In the genomic region with DNA sequence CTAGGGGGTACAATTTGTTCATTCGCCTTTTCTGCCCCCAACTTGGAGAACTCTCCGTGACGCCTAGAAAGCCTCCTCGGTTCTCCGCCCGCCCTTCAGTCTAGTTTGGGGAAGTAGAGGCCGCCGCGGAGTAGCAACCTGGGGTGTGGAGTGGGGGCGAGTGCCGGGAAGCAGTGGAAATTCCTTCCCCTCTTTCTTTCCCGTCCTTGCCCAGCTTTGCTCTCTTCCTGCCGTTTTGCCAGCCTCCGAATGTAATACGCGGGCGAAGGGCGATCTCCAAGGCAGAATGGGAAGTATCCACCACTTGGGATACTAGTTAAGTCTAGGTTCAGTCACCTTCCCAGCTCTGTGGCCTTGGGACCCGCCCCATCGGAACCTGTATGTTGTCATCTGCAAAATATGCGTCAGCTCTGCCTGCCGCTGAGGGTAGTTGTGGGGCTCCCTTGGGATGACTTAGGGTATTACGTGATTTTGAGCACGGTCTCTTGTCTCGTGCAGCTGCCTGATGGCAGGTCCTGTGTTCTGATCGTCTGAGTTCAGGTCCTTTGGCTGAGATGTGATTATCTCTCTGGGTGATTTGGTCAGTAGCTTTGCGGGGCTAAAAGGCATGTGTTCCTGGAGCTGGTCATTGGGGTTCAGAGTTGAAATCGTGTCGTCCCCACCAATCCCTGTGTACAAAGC, we compare ENCODE assay signal across 1 cellular context.
TF ChIP-seq lines count a peak whose summit lies in the region.

No MANE protein-coding gene starts in this region.

TF ChIP-seq in HEK293, 187 proteins besides CTCF, POLR2A, EP300 and RAD21 (continued from another document):
- peak; percentile 39 for TF ChIP-seq PRDM10 (tag by site-specific recombination; IDR thresholded peaks at IDR 0.05)
- TF ChIP-seq ZNF10 (tag by site-specific recombination; IDR thresholded peaks at IDR 0.05) = peak; percentile 10; the same call in 1 of the 2 replicates
- TF ChIP-seq, protein P1, sequence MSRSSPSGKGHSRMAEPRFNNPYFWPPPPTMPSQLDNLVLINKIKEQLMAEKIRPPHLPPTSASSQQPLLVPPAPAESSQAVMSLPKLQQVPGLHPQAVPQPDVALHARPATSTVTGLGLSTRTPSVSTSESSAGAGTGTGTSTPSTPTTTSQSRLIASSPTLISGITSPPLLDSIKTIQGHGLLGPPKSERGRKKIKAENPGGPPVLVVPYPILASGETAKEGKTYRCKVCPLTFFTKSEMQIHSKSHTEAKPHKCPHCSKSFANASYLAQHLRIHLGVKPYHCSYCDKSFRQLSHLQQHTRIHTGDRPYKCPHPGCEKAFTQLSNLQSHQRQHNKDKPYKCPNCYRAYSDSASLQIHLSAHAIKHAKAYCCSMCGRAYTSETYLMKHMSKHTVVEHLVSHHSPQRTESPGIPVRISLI (tag by site-specific recombination; IDR thresholded peaks at IDR 0.05) = no peak
- no peak for TF ChIP-seq HOXA7 (CRISPR knock-in tag; IDR thresholded peaks at IDR 0.05; ENCODE audit: borderline replicate concordance)
- TF ChIP-seq ZXDB (tag by site-specific recombination; IDR thresholded peaks at IDR 0.05) = peak; percentile 52; the same call in 1 of the 2 replicates
- peak; percentile 87 for TF ChIP-seq ZNF335 (tag by site-specific recombination; conservative IDR thresholded peaks at IDR 0.05)
- TF ChIP-seq ZNF785 (tag by site-specific recombination; IDR thresholded peaks at IDR 0.05) = no peak
- TF ChIP-seq ZNF24 (tag by site-specific recombination; IDR thresholded peaks at IDR 0.05) = 0 out of 2 replicates have a peak, but pooled peaks have one; percentile 12
- TF ChIP-seq ZBTB44 (tag by site-specific recombination; IDR thresholded peaks at IDR 0.05) = no peak
- TF ChIP-seq MZF1 (tag by site-specific recombination; IDR thresholded peaks at IDR 0.05; ENCODE audit: borderline replicate concordance) = no peak; the same call in 1 of the 2 replicates
- TF ChIP-seq ZNF366 (tag by site-specific recombination; conservative IDR thresholded peaks at IDR 0.05) = peak; percentile 68
- TF ChIP-seq, protein P2, sequence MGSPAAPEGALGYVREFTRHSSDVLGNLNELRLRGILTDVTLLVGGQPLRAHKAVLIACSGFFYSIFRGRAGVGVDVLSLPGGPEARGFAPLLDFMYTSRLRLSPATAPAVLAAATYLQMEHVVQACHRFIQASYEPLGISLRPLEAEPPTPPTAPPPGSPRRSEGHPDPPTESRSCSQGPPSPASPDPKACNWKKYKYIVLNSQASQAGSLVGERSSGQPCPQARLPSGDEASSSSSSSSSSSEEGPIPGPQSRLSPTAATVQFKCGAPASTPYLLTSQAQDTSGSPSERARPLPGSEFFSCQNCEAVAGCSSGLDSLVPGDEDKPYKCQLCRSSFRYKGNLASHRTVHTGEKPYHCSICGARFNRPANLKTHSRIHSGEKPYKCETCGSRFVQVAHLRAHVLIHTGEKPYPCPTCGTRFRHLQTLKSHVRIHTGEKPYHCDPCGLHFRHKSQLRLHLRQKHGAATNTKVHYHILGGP (tag by site-specific recombination; IDR thresholded peaks at IDR 0.05) = no peak
- TF ChIP-seq ZNF391 (tag by site-specific recombination; IDR thresholded peaks at IDR 0.05; ENCODE audit: borderline replicate concordance, low read depth) = no peak
- TF ChIP-seq, protein P3, sequence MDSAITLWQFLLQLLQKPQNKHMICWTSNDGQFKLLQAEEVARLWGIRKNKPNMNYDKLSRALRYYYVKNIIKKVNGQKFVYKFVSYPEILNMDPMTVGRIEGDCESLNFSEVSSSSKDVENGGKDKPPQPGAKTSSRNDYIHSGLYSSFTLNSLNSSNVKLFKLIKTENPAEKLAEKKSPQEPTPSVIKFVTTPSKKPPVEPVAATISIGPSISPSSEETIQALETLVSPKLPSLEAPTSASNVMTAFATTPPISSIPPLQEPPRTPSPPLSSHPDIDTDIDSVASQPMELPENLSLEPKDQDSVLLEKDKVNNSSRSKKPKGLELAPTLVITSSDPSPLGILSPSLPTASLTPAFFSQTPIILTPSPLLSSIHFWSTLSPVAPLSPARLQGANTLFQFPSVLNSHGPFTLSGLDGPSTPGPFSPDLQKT (IDR thresholded peaks at IDR 0.05; ENCODE audit: borderline replicate concordance, low read depth, low read length) = no peak
- no peak for TF ChIP-seq ZNF777 (tag by site-specific recombination; IDR thresholded peaks at IDR 0.05; ENCODE audit: borderline replicate concordance)
- peak; percentile 49; the same call in 1 of the 2 replicates for TF ChIP-seq ZFP69B (tag by site-specific recombination; IDR thresholded peaks at IDR 0.05)
- TF ChIP-seq, protein P4, sequence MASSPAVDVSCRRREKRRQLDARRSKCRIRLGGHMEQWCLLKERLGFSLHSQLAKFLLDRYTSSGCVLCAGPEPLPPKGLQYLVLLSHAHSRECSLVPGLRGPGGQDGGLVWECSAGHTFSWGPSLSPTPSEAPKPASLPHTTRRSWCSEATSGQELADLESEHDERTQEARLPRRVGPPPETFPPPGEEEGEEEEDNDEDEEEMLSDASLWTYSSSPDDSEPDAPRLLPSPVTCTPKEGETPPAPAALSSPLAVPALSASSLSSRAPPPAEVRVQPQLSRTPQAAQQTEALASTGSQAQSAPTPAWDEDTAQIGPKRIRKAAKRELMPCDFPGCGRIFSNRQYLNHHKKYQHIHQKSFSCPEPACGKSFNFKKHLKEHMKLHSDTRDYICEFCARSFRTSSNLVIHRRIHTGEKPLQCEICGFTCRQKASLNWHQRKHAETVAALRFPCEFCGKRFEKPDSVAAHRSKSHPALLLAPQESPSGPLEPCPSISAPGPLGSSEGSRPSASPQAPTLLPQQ (tag by site-specific recombination; IDR thresholded peaks at IDR 0.05) = peak; percentile 58; the same call in 1 of the 2 replicates
- TF ChIP-seq, protein P5, sequence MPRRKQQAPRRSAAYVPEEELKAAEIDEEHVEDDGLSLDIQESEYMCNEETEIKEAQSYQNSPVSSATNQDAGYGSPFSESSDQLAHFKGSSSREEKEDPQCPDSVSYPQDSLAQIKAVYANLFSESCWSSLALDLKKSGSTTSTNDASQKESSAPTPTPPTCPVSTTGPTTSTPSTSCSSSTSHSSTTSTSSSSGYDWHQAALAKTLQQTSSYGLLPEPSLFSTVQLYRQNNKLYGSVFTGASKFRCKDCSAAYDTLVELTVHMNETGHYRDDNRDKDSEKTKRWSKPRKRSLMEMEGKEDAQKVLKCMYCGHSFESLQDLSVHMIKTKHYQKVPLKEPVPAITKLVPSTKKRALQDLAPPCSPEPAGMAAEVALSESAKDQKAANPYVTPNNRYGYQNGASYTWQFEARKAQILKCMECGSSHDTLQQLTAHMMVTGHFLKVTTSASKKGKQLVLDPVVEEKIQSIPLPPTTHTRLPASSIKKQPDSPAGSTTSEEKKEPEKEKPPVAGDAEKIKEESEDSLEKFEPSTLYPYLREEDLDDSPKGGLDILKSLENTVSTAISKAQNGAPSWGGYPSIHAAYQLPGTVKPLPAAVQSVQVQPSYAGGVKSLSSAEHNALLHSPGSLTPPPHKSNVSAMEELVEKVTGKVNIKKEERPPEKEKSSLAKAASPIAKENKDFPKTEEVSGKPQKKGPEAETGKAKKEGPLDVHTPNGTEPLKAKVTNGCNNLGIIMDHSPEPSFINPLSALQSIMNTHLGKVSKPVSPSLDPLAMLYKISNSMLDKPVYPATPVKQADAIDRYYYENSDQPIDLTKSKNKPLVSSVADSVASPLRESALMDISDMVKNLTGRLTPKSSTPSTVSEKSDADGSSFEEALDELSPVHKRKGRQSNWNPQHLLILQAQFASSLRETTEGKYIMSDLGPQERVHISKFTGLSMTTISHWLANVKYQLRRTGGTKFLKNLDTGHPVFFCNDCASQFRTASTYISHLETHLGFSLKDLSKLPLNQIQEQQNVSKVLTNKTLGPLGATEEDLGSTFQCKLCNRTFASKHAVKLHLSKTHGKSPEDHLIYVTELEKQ (tag by site-specific recombination; IDR thresholded peaks at IDR 0.05; ENCODE audit: borderline replicate concordance) = 0 out of 2 replicates have a peak, but pooled peaks have one; percentile 55
- TF ChIP-seq, protein P6, sequence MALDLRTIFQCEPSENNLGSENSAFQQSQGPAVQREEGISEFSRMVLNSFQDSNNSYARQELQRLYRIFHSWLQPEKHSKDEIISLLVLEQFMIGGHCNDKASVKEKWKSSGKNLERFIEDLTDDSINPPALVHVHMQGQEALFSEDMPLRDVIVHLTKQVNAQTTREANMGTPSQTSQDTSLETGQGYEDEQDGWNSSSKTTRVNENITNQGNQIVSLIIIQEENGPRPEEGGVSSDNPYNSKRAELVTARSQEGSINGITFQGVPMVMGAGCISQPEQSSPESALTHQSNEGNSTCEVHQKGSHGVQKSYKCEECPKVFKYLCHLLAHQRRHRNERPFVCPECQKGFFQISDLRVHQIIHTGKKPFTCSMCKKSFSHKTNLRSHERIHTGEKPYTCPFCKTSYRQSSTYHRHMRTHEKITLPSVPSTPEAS (tag by site-specific recombination; IDR thresholded peaks at IDR 0.05) = no peak
- no peak for TF ChIP-seq ZNF266 (tag by site-specific recombination; IDR thresholded peaks at IDR 0.05; ENCODE audit: low read depth)
- TF ChIP-seq ZFP37 (tag by site-specific recombination; IDR thresholded peaks at IDR 0.05) = peak; percentile 76; the same call in 1 of the 2 replicates
